ENCODE assay signal across 11 cellular contexts in genomic region chr1:185719021-185719420, GRCh38. TPM values are rescaled to one million over a fixed set of nuclear protein-coding genes. Genes with fewer than 3 reads are reported as not detected.
DNase-seq lines count a peak whose midpoint lies in the region; ATAC-seq, FAIRE-seq and TF ChIP-seq lines count a peak whose summit lies in the region.
"Had no signal": no experiment of that assay in that cellular context is flagged by ENCODE, and none has a peak within 500 bp of the region (broad histone marks: within the 10 kb centered on the region; RNA-seq: fewer than 3 reads in every experiment).

No MANE protein-coding gene starts in this region.

- H2BK12ac ChIP-seq in trophoblast cell (ENCODE audit: low read length): no peak overlapping the region

- H2AK5ac ChIP-seq in trophoblast cell (ENCODE audit: low read length): no peak overlapping the region

- in situ Hi-C loops in G401 (cut with HindIII; ENCODE audit: low sequenced_read_pairs): no loop called here

- H3F3A ChIP-seq in PC-3 (ENCODE audit: low read length, unreplicated experiment): no peaks in the 10 kb centered on the region

- peak overlapping the region; percentile 22; the same call in 1 of the 2 replicates for H3K4me3 ChIP-seq in PC-3 (ENCODE audit: low read length)
- H3K4me3 ChIP-seq in trophoblast cell (ENCODE audit: low read depth, low read length): no peak overlapping the region
- H3K4me3 ChIP-seq: Peyer's patch had no signal

- H3K4me1 ChIP-seq in PC-3 (ENCODE audit: insufficient read depth, low read length) (peaks cover 21% of the 10 kb centered on the region), trophoblast cell (ENCODE audit: control insufficient read depth in 1 of 2, insufficient read depth in 2 of 2, low read length in 2 of 2) (no peaks in the 10 kb centered on the region)
- H3K4me1 ChIP-seq: Peyer's patch had no signal

- H3K18ac ChIP-seq in trophoblast cell (ENCODE audit: low read length): no peak overlapping the region

- H4K20me1 ChIP-seq in PC-3 (ENCODE audit: low read length): no peaks in the 10 kb centered on the region

- no TSS peak for BruUV-seq in PC-3 (replicated peaks; lab: Mats Ljungman, UMichigan)

- CTCF ChIA-PET in PC-3 (lab: Charles Lee): no interaction called here

- intact Hi-C loops in PC-3 (cut with micrococcal nuclease): loop anchor here (1.0 to 5.0 kb wide), 2 partner anchors 433 to 493 kb away; no protein-coding TSS in a partner anchor

- ATAC-seq in PC-3 (peak; percentile 94), GM18502 (IDR thresholded peaks at IDR 0.05; ENCODE audit: poor library complexity, unreplicated experiment) (no peak)

- POLR2A ChIA-PET in PC-3 (lab: Charles Lee; ENCODE audit: unreplicated experiment): no interaction called here

- no peak overlapping the region for H3K4ac ChIP-seq in trophoblast cell (ENCODE audit: low read depth, low read length)

- H3K79me2 ChIP-seq in PC-3 (ENCODE audit: low read length) (no peaks in the 10 kb centered on the region), trophoblast cell (ENCODE audit: control insufficient read depth, insufficient read depth, low read length, poor library complexity) (no peaks in the 10 kb centered on the region)

- peak; percentile 51 for TF ChIP-seq CTCF in PC-3 (conservative IDR thresholded peaks at IDR 0.05; ENCODE audit: low read depth, low read length)

- WGBS in trophoblast cell (ENCODE audit: extremely low coverage, insufficient coverage, insufficient read length): no CpG with 5 or more reads among the region's 4 CpGs

- H2BK120ac ChIP-seq in trophoblast cell (ENCODE audit: insufficient read depth, low read length, poor library complexity): no peak overlapping the region

- H3K4me2 ChIP-seq in PC-3 (ENCODE audit: low read length) (peak overlapping the region; percentile 58), trophoblast cell (ENCODE audit: low read length) (no peak overlapping the region)

- peak; percentile 4 for DNase-seq in G401 (ENCODE audit: low spot score)
- DNase-seq in PC-3: peak; percentile 94
- DNase-seq in epithelial cell of prostate (ENCODE audit: low read depth, low spot score): peak; percentile 81
- peak; percentile 84 for DNase-seq in non-pigmented ciliary epithelial cell (ENCODE audit: low read depth)
- no peak for DNase-seq in ureter (ENCODE audit: low spot score)
- DNase-seq in trophoblast cell: no peak
- no peak for DNase-seq in GM12892 (ENCODE audit: insufficient read length)
- DNase-seq: activated effector memory CD4-positive, alpha-beta T cell treated with anti-CD3 and anti-CD28 coated beads, Interleukin-2, amount 50 U/mL, for 16 hours; immature natural killer cell; Peyer's patch had no signal

- no peak overlapping the region for H4K91ac ChIP-seq in trophoblast cell (ENCODE audit: low read depth, low read length)

- H4K8ac ChIP-seq in trophoblast cell (ENCODE audit: low read depth, low read length): no peak overlapping the region

- no peaks in the 10 kb centered on the region for H3K36me3 ChIP-seq in PC-3 (ENCODE audit: low read depth, low read length)
- H3K36me3 ChIP-seq in trophoblast cell (ENCODE audit: control insufficient read depth in 1 of 2, insufficient read depth in 2 of 2, low read length in 2 of 2): no peaks in the 10 kb centered on the region
- H3K36me3 ChIP-seq: Peyer's patch had no signal

- no peak for FAIRE-seq in GM12892 (lab: Jason Lieb, UNC)

- H3K79me1 ChIP-seq in trophoblast cell (ENCODE audit: low read length): no peaks in the 10 kb centered on the region

- H4K12ac ChIP-seq in trophoblast cell (ENCODE audit: low read depth, low read length): no peak overlapping the region

- H2AFZ ChIP-seq in PC-3 (ENCODE audit: low read length) (peak overlapping the region; percentile 51), trophoblast cell (ENCODE audit: insufficient read depth, low read length, poor library complexity) (no peak overlapping the region)

- no peak overlapping the region for H2BK5ac ChIP-seq in trophoblast cell (ENCODE audit: low read depth, low read length, poor library complexity)

- no peaks in the 10 kb centered on the region for H3K27me3 ChIP-seq in PC-3 (ENCODE audit: low read length)
- no peaks in the 10 kb centered on the region for H3K27me3 ChIP-seq in trophoblast cell (ENCODE audit: insufficient read depth, low read length)
- H3K27me3 ChIP-seq: Peyer's patch had no signal

- H3K27ac ChIP-seq in PC-3 (ENCODE audit: low read length) (peak overlapping the region; percentile 64), epithelial cell of prostate (peak overlapping the region; percentile 62), trophoblast cell (ENCODE audit: low read depth, low read length) (no peak overlapping the region)
- H3K27ac ChIP-seq: Peyer's patch had no signal

- no peak overlapping the region for H3K9ac ChIP-seq in PC-3 (ENCODE audit: low read length)
- no peak overlapping the region for H3K9ac ChIP-seq in trophoblast cell (ENCODE audit: low read length)

- no peak overlapping the region for H3K14ac ChIP-seq in trophoblast cell (ENCODE audit: low read length)

- H3K23ac ChIP-seq in trophoblast cell (ENCODE audit: low read length): no peak overlapping the region

- no peaks in the 10 kb centered on the region for H3K9me3 ChIP-seq in PC-3 (ENCODE audit: low read length)
- H3K9me3 ChIP-seq in trophoblast cell (ENCODE audit: insufficient read depth, low read depth, low read length): no peaks in the 10 kb centered on the region
- H3K9me3 ChIP-seq: Peyer's patch had no signal

- no peak for TF ChIP-seq POLR2A in GM12892 (IDR thresholded peaks at IDR 0.05; ENCODE audit: low read depth, low read length)

- H3K9me2 ChIP-seq in PC-3 (replicated peaks; ENCODE audit: low read length): no peaks in the 10 kb centered on the region

RNA-seq across cellular contexts. Expression of gene HMCN1, which starts 15.2 kb away (rescaled TPM):
- total RNA-seq in G401 (2014; rRNA removed; shearing (Covaris generic)): 14.9 and 16.2 TPM in 2 replicates
- total RNA-seq in PC-3 (2014; rRNA removed) (0.66 and 3.3 TPM in 2 replicates), ureter (4.7 TPM)
- polyA plus RNA-seq in trophoblast cell (2013): 3.5 and 3.7 TPM in 2 replicates
- 0.15 TPM for polyA plus RNA-seq in GM12892 (2012; ENCODE audit: missing spikeins)

Comparison
In these comparisons a context has a peak if more than half of its experiments do, and no peak if none do; other contexts are left out.
1. DNase-seq: peak in G401 (single experiment), PC-3 (single experiment), epithelial cell of prostate (single experiment) and non-pigmented ciliary epithelial cell (single experiment); none in ureter (single experiment), trophoblast cell (0 of 2) and GM12892 (single experiment).